ENCODE assay signal across 8 cellular contexts in genomic region chr2:118186110-118186857, GRCh38.
A peak's percentile ranks its signal among the peaks of the same experiment; 100 is the strongest.
DNase-seq lines count a peak whose midpoint lies in the region; ATAC-seq and TF ChIP-seq lines count a peak whose summit lies in the region.

No MANE protein-coding gene starts in this region.

- peak overlapping the region; percentile 64 for H3K4me3 ChIP-seq in BE2C (ENCODE audit: low read depth, low read length)
- H3K4me3 ChIP-seq in lower leg skin (ENCODE audit: low read depth, poor library complexity, severe bottlenecking), result peak overlapping the region; percentile 24

- ATAC-seq in GM19043 (IDR thresholded peaks at IDR 0.05; ENCODE audit: low read depth, unreplicated experiment) (peak; percentile 85), HG03354 (IDR thresholded peaks at IDR 0.05; ENCODE audit: poor library complexity, severe bottlenecking, unreplicated experiment) (peak; percentile 91)

- H3K4me1 ChIP-seq in BE2C, result no peaks in the 10 kb centered on the region

- 6 to 8% methylated on average over 52 of the region's 52 CpGs for WGBS in lower leg skin, 2 donors

- H3K9me3 ChIP-seq in BE2C, result no peaks in the 10 kb centered on the region

- H3K36me3 ChIP-seq in BE2C, result no peaks in the 10 kb centered on the region

- no peak for TF ChIP-seq POLR2A in lower leg skin (IDR thresholded peaks at IDR 0.05)

- intact Hi-C loops in lower leg skin (cut with DNase I; ENCODE audit: low total_unique reads), result no loop called here

- DNase-seq in BE2C (peak; percentile 69), NCI-H510A (lab: John Stamatoyannopoulos, UW) (peak; percentile 78), dermis blood vessel endothelial cell (peak; percentile 84), lower leg skin (ENCODE audit: low spot score in 2 of 2) (peak; percentile 83 to 98)
- peak; percentile 82 for DNase-seq in activated CD4-positive, alpha-beta T cell treated with anti-CD3 and anti-CD28 coated beads, Interleukin-2, amount 50 U/mL, for 1 hour
- peak; percentile 82 to 88 for DNase-seq in stimulated activated CD4-positive, alpha-beta T cell treated with anti-CD3 and anti-CD28 coated beads, Interleukin-4, amount 100 ng/mL, for 4 hours

- TF ChIP-seq CTCF in BE2C (IDR thresholded peaks at IDR 0.05; ENCODE audit: low read depth, low read length) (no peak), lower leg skin (IDR thresholded peaks at IDR 0.05) (no peak)

- no peaks in the 10 kb centered on the region for H3K27me3 ChIP-seq in BE2C

Comparison
In these comparisons a context has a peak if more than half of its experiments do, and no peak if none do; other contexts are left out.
1. Peak in every context shown above with its lines: DNase-seq, ATAC-seq and H3K4me3 ChIP-seq.